16 cellular contexts compared by ENCODE assay signal in genomic region chr1:109115685-109116084, GRCh38. TPM values are rescaled to one million over a fixed set of nuclear protein-coding genes. Genes with fewer than 3 reads are reported as not detected.
DNase-seq lines count a peak whose midpoint lies in the region; TF ChIP-seq lines count a peak whose summit lies in the region.
"Had no signal": no experiment of that assay in that cellular context is flagged by ENCODE, and none has a peak within 500 bp of the region (broad histone marks: within the 10 kb centered on the region; RNA-seq: fewer than 3 reads in every experiment).

No MANE protein-coding gene starts in this region.

- no peaks in the 10 kb centered on the region for H3K36me3 Mint-ChIP-seq in activated CD4-positive, alpha-beta memory T cell treated with anti-CD3 and anti-CD28 coated beads for 36 hours
- H3K36me3 Mint-ChIP-seq in activated CD4-positive, alpha-beta memory T cell treated with anti-CD3 and anti-CD28 coated beads, Interleukin-2, amount 10 ng/mL, durations not matched to agents 7 days and 5 days (ENCODE audit: low read depth): no peaks in the 10 kb centered on the region
- H3K36me3 Mint-ChIP-seq in activated naive CD4-positive, alpha-beta T cell treated with anti-CD3 and anti-CD28 coated beads, Interleukin-2, amount 50 U/mL, for 24 hours: no peaks in the 10 kb centered on the region

- DNase-seq in activated CD4-positive, alpha-beta memory T cell treated with anti-CD3 and anti-CD28 coated beads for 36 hours: peak; percentile 42
- no peak for DNase-seq in activated CD4-positive, alpha-beta memory T cell treated with anti-CD3 and anti-CD28 coated beads, Interleukin-2, amount 10 ng/mL, durations not matched to agents 7 days and 5 days
- DNase-seq in NCI-H69 (lab: John Stamatoyannopoulos, UW): peak; percentile 45
- DNase-seq in substantia nigra (lab: John Stamatoyannopoulos, UW): no peak
- no peak for DNase-seq in 8988T
- DNase-seq in DMS79 (lab: John Stamatoyannopoulos, UW): no peak
- DNase-seq: GOT3, NCI-H187, retina, SHP77, spleen had no signal

- H2AFZ ChIP-seq in neural cell (ENCODE audit: low read depth, low read length): no peak overlapping the region

- peaks cover 3% of the 10 kb centered on the region for H3F3A ChIP-seq in neural cell (ENCODE audit: insufficient read depth, low read length, poor library complexity, severe bottlenecking)

- H3K4me2 ChIP-seq in neural cell (ENCODE audit: low read length): peak overlapping the region; percentile 77

- H3K36me3 ChIP-seq in neural cell (ENCODE audit: insufficient read depth, low read length): no peaks in the 10 kb centered on the region
- H3K36me3 ChIP-seq: spleen, suprapubic skin had no signal

- no peaks in the 10 kb centered on the region for H3K27me3 Mint-ChIP-seq in activated CD4-positive, alpha-beta memory T cell treated with anti-CD3 and anti-CD28 coated beads for 36 hours
- H3K27me3 Mint-ChIP-seq in activated CD4-positive, alpha-beta memory T cell treated with anti-CD3 and anti-CD28 coated beads, Interleukin-2, amount 10 ng/mL, durations not matched to agents 7 days and 5 days: peaks cover 28% of the 10 kb centered on the region
- H3K27me3 Mint-ChIP-seq in activated naive CD4-positive, alpha-beta T cell treated with anti-CD3 and anti-CD28 coated beads, Interleukin-2, amount 50 U/mL, for 24 hours: no peaks in the 10 kb centered on the region

- H3K4me3 ChIP-seq in neural cell (ENCODE audit: low read length): peak overlapping the region; percentile 49
- H3K4me3 ChIP-seq: spleen, suprapubic skin had no signal

- no peaks in the 10 kb centered on the region for H4K20me1 ChIP-seq in neural cell (ENCODE audit: insufficient read depth)

- no peak for TF ChIP-seq RAD21 in neural cell (conservative IDR thresholded peaks at IDR 0.05)

- TF ChIP-seq CTCF in neural cell (IDR thresholded peaks at IDR 0.05; ENCODE audit: poor library complexity, severe bottlenecking): no peak

- H3K9me3 Mint-ChIP-seq in activated CD4-positive, alpha-beta memory T cell treated with anti-CD3 and anti-CD28 coated beads for 36 hours: no peaks in the 10 kb centered on the region
- H3K9me3 Mint-ChIP-seq in activated CD4-positive, alpha-beta memory T cell treated with anti-CD3 and anti-CD28 coated beads, Interleukin-2, amount 10 ng/mL, durations not matched to agents 7 days and 5 days: no peaks in the 10 kb centered on the region
- no peaks in the 10 kb centered on the region for H3K9me3 Mint-ChIP-seq in activated naive CD4-positive, alpha-beta T cell treated with anti-CD3 and anti-CD28 coated beads, Interleukin-2, amount 50 U/mL, for 24 hours
- H3K9me3 Mint-ChIP-seq: dendritic cell treated with granulocyte-macrophage colony-stimulating factor and Interleukin-4, amounts not matched to agents 40 ng/mL and 50 ng/mL, for 4 days had no signal

- H3K27ac ChIP-seq in neural cell (ENCODE audit: low read length) (no peak overlapping the region), substantia nigra (ENCODE audit: low read depth, low read length, poor library complexity, severe bottlenecking) (no peak overlapping the region)
- H3K27ac ChIP-seq: spleen, suprapubic skin had no signal

- H3K9me2 ChIP-seq in neural cell (ENCODE audit: insufficient read depth, low read length): no peaks in the 10 kb centered on the region

- H3K4me1 Mint-ChIP-seq in activated CD4-positive, alpha-beta memory T cell treated with anti-CD3 and anti-CD28 coated beads for 36 hours (ENCODE audit: low read depth): peaks cover 37% of the 10 kb centered on the region
- peaks cover 37% of the 10 kb centered on the region for H3K4me1 Mint-ChIP-seq in activated CD4-positive, alpha-beta memory T cell treated with anti-CD3 and anti-CD28 coated beads, Interleukin-2, amount 10 ng/mL, durations not matched to agents 7 days and 5 days
- peaks cover 43% of the 10 kb centered on the region for H3K4me1 Mint-ChIP-seq in activated naive CD4-positive, alpha-beta T cell treated with anti-CD3 and anti-CD28 coated beads, Interleukin-2, amount 50 U/mL, for 24 hours

- intact Hi-C loops in activated CD4-positive, alpha-beta memory T cell treated with anti-CD3 and anti-CD28 coated beads for 36 hours (cut with micrococcal nuclease): loop anchor here (2.0 kb wide), 1 partner anchor 47 kb away; no protein-coding TSS in a partner anchor

- no peak overlapping the region for H3K4me3 Mint-ChIP-seq in activated CD4-positive, alpha-beta memory T cell treated with anti-CD3 and anti-CD28 coated beads for 36 hours
- H3K4me3 Mint-ChIP-seq in activated CD4-positive, alpha-beta memory T cell treated with anti-CD3 and anti-CD28 coated beads, Interleukin-2, amount 10 ng/mL, durations not matched to agents 7 days and 5 days: no peak overlapping the region
- peak overlapping the region; percentile 57 for H3K4me3 Mint-ChIP-seq in activated naive CD4-positive, alpha-beta T cell treated with anti-CD3 and anti-CD28 coated beads, Interleukin-2, amount 50 U/mL, for 24 hours
- H3K4me3 Mint-ChIP-seq: dendritic cell treated with granulocyte-macrophage colony-stimulating factor and Interleukin-4, amounts not matched to agents 40 ng/mL and 50 ng/mL, for 4 days had no signal

- H3K9ac ChIP-seq in neural cell (ENCODE audit: low read length): no peak overlapping the region

- CTCF ChIA-PET in activated CD4-positive, alpha-beta memory T cell treated with anti-CD3 and anti-CD28 coated beads for 36 hours (lab: Charles Lee): interaction anchor here (0.8 to 2.8 kb wide), 5 partner anchors 8 to 676 kb away, joined by 3 to 34 read pairs (median 3); no protein-coding TSS in a partner anchor
- CTCF ChIA-PET in activated CD4-positive, alpha-beta memory T cell treated with anti-CD3 and anti-CD28 coated beads, Interleukin-2, amount 10 ng/mL, durations not matched to agents 7 days and 5 days (lab: Charles Lee): no interaction called here

- peak overlapping the region; percentile 20 for H3K27ac Mint-ChIP-seq in activated CD4-positive, alpha-beta memory T cell treated with anti-CD3 and anti-CD28 coated beads for 36 hours
- no peak overlapping the region for H3K27ac Mint-ChIP-seq in activated CD4-positive, alpha-beta memory T cell treated with anti-CD3 and anti-CD28 coated beads, Interleukin-2, amount 10 ng/mL, durations not matched to agents 7 days and 5 days
- H3K27ac Mint-ChIP-seq in activated naive CD4-positive, alpha-beta T cell treated with anti-CD3 and anti-CD28 coated beads, Interleukin-2, amount 50 U/mL, for 24 hours: peak overlapping the region; percentile 82
- H3K27ac Mint-ChIP-seq: CD14-positive monocyte; dendritic cell treated with granulocyte-macrophage colony-stimulating factor and Interleukin-4, amounts not matched to agents 40 ng/mL and 50 ng/mL, for 4 days had no signal

- TF ChIP-seq EP300 in neural cell (conservative IDR thresholded peaks at IDR 0.05; ENCODE audit: poor library complexity, severe bottlenecking): no peak

- H3K27me3 ChIP-seq in neural cell (ENCODE audit: insufficient read depth, low read depth, low read length): peaks cover 2% of the 10 kb centered on the region

- POLR2A ChIA-PET in activated CD4-positive, alpha-beta memory T cell treated with anti-CD3 and anti-CD28 coated beads for 36 hours (lab: Charles Lee): interaction anchor here (4.5 kb wide), 1 partner anchor 16 kb away, joined by 35 read pairs; no protein-coding TSS in a partner anchor
- POLR2A ChIA-PET in activated CD4-positive, alpha-beta memory T cell treated with anti-CD3 and anti-CD28 coated beads, Interleukin-2, amount 10 ng/mL, durations not matched to agents 7 days and 5 days (lab: Charles Lee): interaction anchor here (7.8 kb wide), 1 partner anchor 15 kb away, joined by 92 read pairs; no protein-coding TSS in a partner anchor

- H3K9me3 ChIP-seq in neural cell (ENCODE audit: low read length): no peaks in the 10 kb centered on the region
- H3K9me3 ChIP-seq: spleen, suprapubic skin had no signal

- H3K79me2 ChIP-seq in neural cell (replicated peaks; ENCODE audit: insufficient read depth, low read length): no peaks in the 10 kb centered on the region

RNA-seq across cellular contexts. Expression of gene ELAPOR1, which starts 1.8 kb away (rescaled TPM):
- total RNA-seq in activated CD4-positive, alpha-beta memory T cell treated with anti-CD3 and anti-CD28 coated beads for 36 hours: 10 to 100 TPM in 1 of 2 experiments, 1 to 10 TPM in 1; 9.1 to 11.5 TPM
- total RNA-seq in activated CD4-positive, alpha-beta memory T cell treated with anti-CD3 and anti-CD28 coated beads, Interleukin-2, amount 10 ng/mL, durations not matched to agents 7 days and 5 days: 1 to 10 TPM; 4.1 to 5.0 TPM
- polyA plus RNA-seq in neural cell: 16.8 and 18.8 TPM in 2 replicates
- polyA minus RNA-seq in neural cell: 21.7 and 23.5 TPM in 2 replicates
- polyA plus RNA-seq: CD14-positive monocyte had no signal

RNA-seq across cellular contexts. Expression of gene TMEM167B, which starts 25.1 kb away (rescaled TPM):
- 10 to 100 TPM; 31.9 to 32.6 TPM for total RNA-seq in activated CD4-positive, alpha-beta memory T cell treated with anti-CD3 and anti-CD28 coated beads for 36 hours
- 10 to 100 TPM; 29.6 to 31.8 TPM for total RNA-seq in activated CD4-positive, alpha-beta memory T cell treated with anti-CD3 and anti-CD28 coated beads, Interleukin-2, amount 10 ng/mL, durations not matched to agents 7 days and 5 days
- polyA plus RNA-seq in neural cell: 52.2 and 53.9 TPM in 2 replicates
- polyA minus RNA-seq in neural cell: 43.8 and 48.2 TPM in 2 replicates

RNA-seq across cellular contexts. Expression of gene TAF13, which starts 39.9 kb away (rescaled TPM):
- 10 to 100 TPM; 28.4 to 29.0 TPM for total RNA-seq in activated CD4-positive, alpha-beta memory T cell treated with anti-CD3 and anti-CD28 coated beads for 36 hours
- total RNA-seq in activated CD4-positive, alpha-beta memory T cell treated with anti-CD3 and anti-CD28 coated beads, Interleukin-2, amount 10 ng/mL, durations not matched to agents 7 days and 5 days: 10 to 100 TPM; 25.2 to 26.5 TPM
- polyA plus RNA-seq in neural cell: 60.1 and 61.4 TPM in 2 replicates
- 49.4 and 65.2 TPM in 2 replicates for polyA minus RNA-seq in neural cell

Comparison
In these comparisons a context has a peak if more than half of its experiments do, and no peak if none do; other contexts are left out.
1. DNase-seq: peak in activated CD4-positive, alpha-beta memory T cell treated with anti-CD3 and anti-CD28 coated beads for 36 hours (single experiment) and NCI-H69 (single experiment); none in activated CD4-positive, alpha-beta memory T cell treated with anti-CD3 and anti-CD28 coated beads, Interleukin-2, amount 10 ng/mL, durations not matched to agents 7 days and 5 days (single experiment), substantia nigra (0 of 49), 8988T (single experiment) and DMS79 (single experiment).